19 cellular contexts compared by ENCODE assay signal in genomic region chr6:131443014-131443413, GRCh38.
DNase-seq lines count a peak whose midpoint lies in the region; ATAC-seq lines count a peak whose summit lies in the region.
"Had no signal": no experiment of that assay in that cellular context is flagged by ENCODE, and none has a peak within 500 bp of the region (broad histone marks: within the 10 kb centered on the region; RNA-seq: fewer than 3 reads in every experiment).

No MANE protein-coding gene starts in this region.

- H3K4me2 ChIP-seq in mesenchymal stem cell (ENCODE audit: low read length, poor library complexity, severe bottlenecking): no peak overlapping the region

- H3K4ac ChIP-seq in mesenchymal stem cell (ENCODE audit: low read depth in 1 of 2, low read length in 2 of 2): no peak overlapping the region

- H2AFZ ChIP-seq in mesenchymal stem cell (ENCODE audit: low read depth, low read length): no peak overlapping the region

- no peaks in the 10 kb centered on the region for H3K36me3 ChIP-seq in mesenchymal stem cell (ENCODE audit: control insufficient read depth in 1 of 2, insufficient read depth in 2 of 2, low read depth in 1 of 2, low read length in 2 of 2)
- H3K36me3 ChIP-seq: tibial artery had no signal

- no peak overlapping the region for H2AK5ac ChIP-seq in mesenchymal stem cell (ENCODE audit: low read length, severe bottlenecking)

- no peaks in the 10 kb centered on the region for H3K79me1 ChIP-seq in mesenchymal stem cell (replicated peaks; ENCODE audit: low read length, poor library complexity, severe bottlenecking)

- no peak overlapping the region for H3K4me3 ChIP-seq in mesenchymal stem cell (ENCODE audit: insufficient read depth in 1 of 2, low read depth in 1 of 2, low read length in 2 of 2)
- H3K4me3 ChIP-seq: psoas muscle, tibial artery had no signal

- DNase-seq in T-helper 1 cell: no peak
- DNase-seq in activated naive CD4-positive, alpha-beta T cell treated with Interleukin-2 at 50 U/mL for 16 hours: no peak
- DNase-seq in activated naive CD8-positive, alpha-beta T cell treated with anti-CD3 and anti-CD28 coated beads, Interleukin-2, amount 10 ng/mL, durations not matched to agents 7 days and 5 days: no peak
- no peak for DNase-seq in stimulated activated naive CD8-positive, alpha-beta T cell treated with anti-CD3 and anti-CD28 coated beads, Interleukin-15, amount 100 ng/mL, for 72 hours
- no peak for DNase-seq in mesenchymal stem cell
- DNase-seq: Karpas-422, NCI-H1436 treated with DMSO at 0.1 percent for 48 hours, nucleus accumbens, psoas muscle, tibial artery had no signal

- H3K36me3 Mint-ChIP-seq in T-helper 1 cell treated with Interleukin-12 subunit alpha and Interleukin-12 subunit beta and Interleukin-4 antibody, amounts not matched to agents 30 μg/mL and 1 μg/mL, for 36 hours (ENCODE audit: low read depth): peaks cover 36% of the 10 kb centered on the region
- H3K36me3 Mint-ChIP-seq in activated naive CD4-positive, alpha-beta T cell treated with anti-CD3 and anti-CD28 coated beads, Interleukin-2, amount 50 U/mL, for 24 hours: peaks cover 21% of the 10 kb centered on the region
- H3K36me3 Mint-ChIP-seq in activated naive CD8-positive, alpha-beta T cell treated with anti-CD3 and anti-CD28 coated beads, Interleukin-2, amount 10 ng/mL, durations not matched to agents 7 days and 5 days: peaks cover 42% of the 10 kb centered on the region
- H3K36me3 Mint-ChIP-seq: brain, memory B cell had no signal

- no peaks in the 10 kb centered on the region for H3K4me1 ChIP-seq in mesenchymal stem cell (ENCODE audit: control insufficient read depth, insufficient read depth, low read depth, low read length)
- H3K4me1 ChIP-seq: psoas muscle, tibial artery had no signal

- no peak overlapping the region for H2BK12ac ChIP-seq in mesenchymal stem cell (ENCODE audit: low read length in 2 of 2)

- peaks cover 41% of the 10 kb centered on the region for H3K4me1 Mint-ChIP-seq in T-helper 1 cell treated with Interleukin-12 subunit alpha and Interleukin-12 subunit beta and Interleukin-4 antibody, amounts not matched to agents 30 μg/mL and 1 μg/mL, for 36 hours (ENCODE audit: low read depth)
- peaks cover 70% of the 10 kb centered on the region for H3K4me1 Mint-ChIP-seq in activated naive CD4-positive, alpha-beta T cell treated with anti-CD3 and anti-CD28 coated beads, Interleukin-2, amount 50 U/mL, for 24 hours
- H3K4me1 Mint-ChIP-seq in activated naive CD8-positive, alpha-beta T cell treated with anti-CD3 and anti-CD28 coated beads, Interleukin-2, amount 10 ng/mL, durations not matched to agents 7 days and 5 days: peaks cover 27% of the 10 kb centered on the region
- H3K4me1 Mint-ChIP-seq in stimulated activated naive CD8-positive, alpha-beta T cell treated with anti-CD3 and anti-CD28 coated beads, Interleukin-15, amount 100 ng/mL, for 72 hours: peaks cover 49% of the 10 kb centered on the region
- H3K4me1 Mint-ChIP-seq: brain, memory B cell had no signal

- no peak overlapping the region for H3K23ac ChIP-seq in mesenchymal stem cell (ENCODE audit: low read length in 2 of 2)

- H3K9me3 ChIP-seq in mesenchymal stem cell (ENCODE audit: control insufficient read depth, low read length): peaks cover 3% of the 10 kb centered on the region
- H3K9me3 ChIP-seq: psoas muscle, tibial artery had no signal

- H3K9ac ChIP-seq in mesenchymal stem cell (ENCODE audit: low read length): no peak overlapping the region

- no peak overlapping the region for H3K14ac ChIP-seq in mesenchymal stem cell (ENCODE audit: low read length in 2 of 2)

- peaks cover 14% of the 10 kb centered on the region for H3K9me3 Mint-ChIP-seq in T-helper 1 cell treated with Interleukin-12 subunit alpha and Interleukin-12 subunit beta and Interleukin-4 antibody, amounts not matched to agents 30 μg/mL and 1 μg/mL, for 36 hours
- H3K9me3 Mint-ChIP-seq in activated naive CD4-positive, alpha-beta T cell treated with anti-CD3 and anti-CD28 coated beads, Interleukin-2, amount 50 U/mL, for 24 hours: no peaks in the 10 kb centered on the region
- peaks cover 5% of the 10 kb centered on the region for H3K9me3 Mint-ChIP-seq in activated naive CD8-positive, alpha-beta T cell treated with anti-CD3 and anti-CD28 coated beads, Interleukin-2, amount 10 ng/mL, durations not matched to agents 7 days and 5 days
- H3K9me3 Mint-ChIP-seq in stimulated activated naive CD8-positive, alpha-beta T cell treated with anti-CD3 and anti-CD28 coated beads, Interleukin-15, amount 100 ng/mL, for 72 hours: peaks cover 0 to 11% of the 10 kb centered on the region in 2 donors

- 95% methylated on average over 3 of the region's 3 CpGs for WGBS in mesenchymal stem cell

- no peak overlapping the region for H4K8ac ChIP-seq in mesenchymal stem cell (ENCODE audit: low read length)

- H3K27me3 ChIP-seq in mesenchymal stem cell (ENCODE audit: control insufficient read depth in 1 of 2, insufficient read depth in 1 of 2, low read length in 2 of 2): no peaks in the 10 kb centered on the region
- H3K27me3 ChIP-seq: tibial artery had no signal

- H3K27ac Mint-ChIP-seq in T-helper 1 cell treated with Interleukin-12 subunit alpha and Interleukin-12 subunit beta and Interleukin-4 antibody, amounts not matched to agents 30 μg/mL and 1 μg/mL, for 36 hours: peak overlapping the region; percentile 98
- H3K27ac Mint-ChIP-seq in activated naive CD4-positive, alpha-beta T cell treated with anti-CD3 and anti-CD28 coated beads, Interleukin-2, amount 50 U/mL, for 24 hours: peak overlapping the region; percentile 91
- H3K27ac Mint-ChIP-seq in activated naive CD8-positive, alpha-beta T cell treated with anti-CD3 and anti-CD28 coated beads, Interleukin-2, amount 10 ng/mL, durations not matched to agents 7 days and 5 days: peak overlapping the region; percentile 99
- peak overlapping the region in 1 of 2 donors; percentile 95 for H3K27ac Mint-ChIP-seq in stimulated activated naive CD8-positive, alpha-beta T cell treated with anti-CD3 and anti-CD28 coated beads, Interleukin-15, amount 100 ng/mL, for 72 hours
- H3K27ac Mint-ChIP-seq: brain, memory B cell had no signal

- peak overlapping the region; percentile 94 for H3K4me3 Mint-ChIP-seq in T-helper 1 cell treated with Interleukin-12 subunit alpha and Interleukin-12 subunit beta and Interleukin-4 antibody, amounts not matched to agents 30 μg/mL and 1 μg/mL, for 36 hours
- H3K4me3 Mint-ChIP-seq in activated naive CD4-positive, alpha-beta T cell treated with anti-CD3 and anti-CD28 coated beads, Interleukin-2, amount 50 U/mL, for 24 hours: peak overlapping the region; percentile 89
- H3K4me3 Mint-ChIP-seq in activated naive CD8-positive, alpha-beta T cell treated with anti-CD3 and anti-CD28 coated beads, Interleukin-2, amount 10 ng/mL, durations not matched to agents 7 days and 5 days: peak overlapping the region; percentile 95
- peak overlapping the region; percentile 88 to 92 for H3K4me3 Mint-ChIP-seq in stimulated activated naive CD8-positive, alpha-beta T cell treated with anti-CD3 and anti-CD28 coated beads, Interleukin-15, amount 100 ng/mL, for 72 hours
- H3K4me3 Mint-ChIP-seq: brain, memory B cell had no signal

- no peak overlapping the region for H3K18ac ChIP-seq in mesenchymal stem cell (ENCODE audit: low read depth in 1 of 2, low read length in 2 of 2)

- H3K27me3 Mint-ChIP-seq in T-helper 1 cell treated with Interleukin-12 subunit alpha and Interleukin-12 subunit beta and Interleukin-4 antibody, amounts not matched to agents 30 μg/mL and 1 μg/mL, for 36 hours (ENCODE audit: low read depth): no peaks in the 10 kb centered on the region
- H3K27me3 Mint-ChIP-seq in activated naive CD4-positive, alpha-beta T cell treated with anti-CD3 and anti-CD28 coated beads, Interleukin-2, amount 50 U/mL, for 24 hours: no peaks in the 10 kb centered on the region
- H3K27me3 Mint-ChIP-seq in activated naive CD8-positive, alpha-beta T cell treated with anti-CD3 and anti-CD28 coated beads, Interleukin-2, amount 10 ng/mL, durations not matched to agents 7 days and 5 days: no peaks in the 10 kb centered on the region
- no peaks in the 10 kb centered on the region for H3K27me3 Mint-ChIP-seq in stimulated activated naive CD8-positive, alpha-beta T cell treated with anti-CD3 and anti-CD28 coated beads, Interleukin-15, amount 100 ng/mL, for 72 hours
- H3K27me3 Mint-ChIP-seq: brain, memory B cell had no signal

- no peak overlapping the region for H3K27ac ChIP-seq in mesenchymal stem cell (ENCODE audit: low read length, poor library complexity, severe bottlenecking)
- H3K27ac ChIP-seq: 22Rv1, C4-2B, psoas muscle, tibial artery had no signal

- H2BK5ac ChIP-seq in mesenchymal stem cell (ENCODE audit: low read depth, low read length, poor library complexity, severe bottlenecking): no peak overlapping the region

- peak; percentile 18 for ATAC-seq in activated naive CD8-positive, alpha-beta T cell treated with anti-CD3 and anti-CD28 coated beads, Interleukin-2, amount 10 ng/mL, durations not matched to agents 7 days and 5 days (ENCODE audit: low read depth)
- ATAC-seq in stimulated activated naive CD8-positive, alpha-beta T cell treated with anti-CD3 and anti-CD28 coated beads, Interleukin-15, amount 100 ng/mL, for 72 hours: peak; percentile 48
- ATAC-seq in GM18502 (IDR thresholded peaks at IDR 0.05; ENCODE audit: poor library complexity, unreplicated experiment): no peak
- ATAC-seq: HepG2, left lobe of liver, psoas muscle had no signal

- H4K91ac ChIP-seq in mesenchymal stem cell (ENCODE audit: low read length): no peak overlapping the region

- POLR2A ChIA-PET in activated naive CD8-positive, alpha-beta T cell treated with anti-CD3 and anti-CD28 coated beads, Interleukin-2, amount 10 ng/mL, durations not matched to agents 7 days and 5 days (lab: Charles Lee): no interaction called here

- H2BK120ac ChIP-seq in mesenchymal stem cell (ENCODE audit: low read depth, low read length): no peak overlapping the region

- H2BK15ac ChIP-seq in mesenchymal stem cell (ENCODE audit: low read depth, poor library complexity, severe bottlenecking): no peak overlapping the region
